1 cellular context compared by ENCODE assay signal in the genomic region with DNA sequence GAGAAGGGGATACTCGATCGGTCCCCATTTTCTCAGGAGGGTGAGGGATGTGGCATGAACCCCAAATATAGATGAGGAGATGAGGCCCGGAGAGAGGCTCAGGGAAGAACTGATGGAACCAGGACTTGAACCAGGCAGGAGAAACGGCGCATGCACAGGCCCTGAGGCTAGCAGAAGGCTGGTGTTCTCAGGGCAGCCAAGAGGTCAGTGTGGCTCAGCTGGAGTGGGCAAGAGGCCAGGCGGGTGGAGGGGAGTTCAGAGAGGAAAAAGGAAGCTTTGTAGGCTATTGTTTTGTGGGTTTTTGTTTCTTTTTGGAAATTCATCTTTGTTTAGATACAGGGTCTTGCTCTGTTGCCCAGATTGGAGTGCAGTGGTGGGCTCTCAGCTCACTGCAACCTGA.
TF ChIP-seq lines count a peak whose summit lies in the region.

No MANE protein-coding gene starts in this region.

TF ChIP-seq in IMR-90, 13 proteins besides CTCF, POLR2A, EP300 and RAD21:
- no peak for TF ChIP-seq MAFK (IDR thresholded peaks at IDR 0.05; ENCODE audit: low read depth, low read length)
- no peak for TF ChIP-seq CHD1 (IDR thresholded peaks at IDR 0.05; ENCODE audit: low read depth, low read length)
- no peak for TF ChIP-seq MAZ (IDR thresholded peaks at IDR 0.05; ENCODE audit: borderline replicate concordance, low read depth, low read length)
- TF ChIP-seq RCOR1 (IDR thresholded peaks at IDR 0.05; ENCODE audit: insufficient replicate concordance, low read length) = no peak
- TF ChIP-seq RFX5 (IDR thresholded peaks at IDR 0.05; ENCODE audit: low read depth, low read length) = no peak
